In genomic region chr1:218165687-218166088, GRCh38 we compare ENCODE assay signal across 9 cellular contexts.
DNase-seq lines count a peak whose midpoint lies in the region; ATAC-seq and TF ChIP-seq lines count a peak whose summit lies in the region.
"Had no signal": no experiment of that assay in that cellular context is flagged by ENCODE, and none has a peak within 500 bp of the region (broad histone marks: within the 10 kb centered on the region; RNA-seq: fewer than 3 reads in every experiment).

No MANE protein-coding gene starts in this region.

- peak overlapping the region; percentile 12 for H3K27ac Mint-ChIP-seq in mesothelial cell of epicardium

- H3K27me3 ChIP-seq in ACC112 (ENCODE audit: insufficient read depth, low read length) (peaks cover 85% of the 10 kb centered on the region), HAP-1 (ENCODE audit: low read depth) (no peaks in the 10 kb centered on the region)

- H3K4me1 ChIP-seq in ACC112 (ENCODE audit: control insufficient read depth, insufficient read depth, low read length, unreplicated experiment): peaks cover 5% of the 10 kb centered on the region
- H3K4me1 ChIP-seq in HAP-1: peaks cover 24% of the 10 kb centered on the region

- H3K4me3 ChIP-seq in ACC112 (ENCODE audit: low read depth, low read length) (peak overlapping the region; percentile 84), HAP-1 (peak overlapping the region; percentile 49), astrocyte of the cerebellum (ENCODE audit: low read depth, low read length) (peak overlapping the region; percentile 66)

- H3K4me1 Mint-ChIP-seq in mesothelial cell of epicardium: peaks cover 13% of the 10 kb centered on the region

- no peak for DNase-seq in HAP-1 (ENCODE audit: low spot score in 2 of 2)
- no peak for DNase-seq in astrocyte of the cerebellum (ENCODE audit: low read depth)
- DNase-seq in mesothelial cell of epicardium (ENCODE audit: low spot score in 2 of 2, unreplicated experiment in 2 of 2): no peak
- no peak for DNase-seq in activated gamma-delta T cell (lab: John Stamatoyannopoulos, UW)
- DNase-seq in GM19240 (ENCODE audit: insufficient read length, low spot score): no peak
- DNase-seq: substantia nigra had no signal

- in situ Hi-C loops in HAP-1 (cut with MboI; ENCODE audit: low sequenced_read_pairs) (no loop called here), astrocyte of the cerebellum (cut with HindIII; ENCODE audit: low sequenced_read_pairs) (no loop called here)

- peaks cover 77% of the 10 kb centered on the region for H3K27me3 Mint-ChIP-seq in mesothelial cell of epicardium (ENCODE audit: low read depth)

- H3K36me3 ChIP-seq in ACC112 (ENCODE audit: insufficient read depth, low read length) (no peaks in the 10 kb centered on the region), HAP-1 (replicated peaks) (no peaks in the 10 kb centered on the region)

- TF ChIP-seq CTCF in astrocyte of the cerebellum (IDR thresholded peaks at IDR 0.05; ENCODE audit: low read depth, low read length, missing control alignments) (no peak), mesothelial cell of epicardium (IDR thresholded peaks at IDR 0.05; ENCODE audit: unreplicated experiment) (no peak)

- no peaks in the 10 kb centered on the region for H3K9me3 Mint-ChIP-seq in mesothelial cell of epicardium

- ATAC-seq in HG03039 (IDR thresholded peaks at IDR 0.05; ENCODE audit: unreplicated experiment): no peak
- no peak for ATAC-seq in GM19397 (IDR thresholded peaks at IDR 0.05; ENCODE audit: unreplicated experiment)

- no peaks in the 10 kb centered on the region for H3K79me2 ChIP-seq in ACC112 (ENCODE audit: control insufficient read depth, insufficient read depth, low read length, unreplicated experiment)

- H2AFZ ChIP-seq in ACC112 (ENCODE audit: low read length, unreplicated experiment): peak overlapping the region; percentile 92

- peak overlapping the region; percentile 65 for H3K4me3 Mint-ChIP-seq in mesothelial cell of epicardium

- no peak overlapping the region for H3K27ac ChIP-seq in ACC112 (ENCODE audit: low read depth, low read length)

- H3K36me3 Mint-ChIP-seq in mesothelial cell of epicardium: no peaks in the 10 kb centered on the region

- no peaks in the 10 kb centered on the region for H3K9me3 ChIP-seq in HAP-1
